8 cellular contexts compared by ENCODE assay signal in genomic region chr3:14925729-14926591, GRCh38. TPM values are rescaled to one million over a fixed set of nuclear protein-coding genes. Genes with fewer than 3 reads are reported as not detected.
DNase-seq lines count a peak whose midpoint lies in the region; ATAC-seq, FAIRE-seq and TF ChIP-seq lines count a peak whose summit lies in the region.

No MANE protein-coding gene starts in this region.

- no peaks in the 10 kb centered on the region for H3K36me3 ChIP-seq in parathyroid adenoma (ENCODE audit: control insufficient read depth, insufficient read depth, low read length)

- H3K4me1 Mint-ChIP-seq in T-helper 2 cell treated with Interferon-gamma antibody and Interleukin-4, amounts not matched to agents 5 μg/mL and 100 μg/mL, for 36 hours (ENCODE audit: low read depth) = no peaks in the 10 kb centered on the region

- H3K27me3 ChIP-seq in foreskin keratinocyte (peaks cover 10% of the 10 kb centered on the region), parathyroid adenoma (ENCODE audit: control insufficient read depth, insufficient read depth, low read length) (no peaks in the 10 kb centered on the region)

- DNase-seq in EL = peak; percentile 61
- peak; percentile 27 for DNase-seq in NCI-H1092 (lab: John Stamatoyannopoulos, UW)
- DNase-seq in T-helper 2 cell treated with Interferon-gamma antibody and Interleukin-4, amounts not matched to agents 5 μg/mL and 100 μg/mL, for 36 hours (ENCODE audit: low spot score) = peak; percentile 10
- peak in 1 of 2 donors; percentile 39 for DNase-seq in foreskin keratinocyte

- peak; percentile 78 for FAIRE-seq in A204.1 (lab: Jason Lieb, UNC)

- H3K27ac ChIP-seq in foreskin keratinocyte (no peak overlapping the region), parathyroid adenoma (peak overlapping the region; percentile 72)

- ATAC-seq in foreskin keratinocyte (peak; percentile 47), GM18861 (IDR thresholded peaks at IDR 0.05; ENCODE audit: unreplicated experiment) (no peak), HG03520 (IDR thresholded peaks at IDR 0.05; ENCODE audit: unreplicated experiment) (no peak)

- H3K4me2 ChIP-seq in parathyroid adenoma (ENCODE audit: low read length) = peak overlapping the region; percentile 46

- no peaks in the 10 kb centered on the region for H3K9me3 Mint-ChIP-seq in T-helper 2 cell treated with Interferon-gamma antibody and Interleukin-4, amounts not matched to agents 5 μg/mL and 100 μg/mL, for 36 hours

- H3K9ac ChIP-seq in parathyroid adenoma = no peak overlapping the region

- peak overlapping the region; percentile 71 for H2AFZ ChIP-seq in parathyroid adenoma

- no peak overlapping the region for H3K27ac Mint-ChIP-seq in T-helper 2 cell treated with Interferon-gamma antibody and Interleukin-4, amounts not matched to agents 5 μg/mL and 100 μg/mL, for 36 hours

- no peak overlapping the region for H3K4me3 ChIP-seq in parathyroid adenoma (ENCODE audit: low read depth, low read length)

- peaks cover 5% of the 10 kb centered on the region for H3K27me3 Mint-ChIP-seq in T-helper 2 cell treated with Interferon-gamma antibody and Interleukin-4, amounts not matched to agents 5 μg/mL and 100 μg/mL, for 36 hours (ENCODE audit: low read depth)

- no peaks in the 10 kb centered on the region for H3K4me1 ChIP-seq in foreskin keratinocyte
- peaks cover 18% of the 10 kb centered on the region for H3K4me1 ChIP-seq in parathyroid adenoma

- TF ChIP-seq CTCF in foreskin keratinocyte (conservative IDR thresholded peaks at IDR 0.05) (peak; percentile 88), parathyroid adenoma (IDR thresholded peaks at IDR 0.05) (peak; percentile 80)

- H3K79me2 ChIP-seq in parathyroid adenoma = no peaks in the 10 kb centered on the region

- H3K36me3 Mint-ChIP-seq in T-helper 2 cell treated with Interferon-gamma antibody and Interleukin-4, amounts not matched to agents 5 μg/mL and 100 μg/mL, for 36 hours (ENCODE audit: low read depth) = no peaks in the 10 kb centered on the region

- no peaks in the 10 kb centered on the region for H3K9me3 ChIP-seq in parathyroid adenoma (ENCODE audit: control insufficient read depth, low read length)

- H3K4me3 Mint-ChIP-seq in T-helper 2 cell treated with Interferon-gamma antibody and Interleukin-4, amounts not matched to agents 5 μg/mL and 100 μg/mL, for 36 hours = no peak overlapping the region

RNA-seq across cellular contexts. Expression of gene NR2C2, which starts 21.4 kb away (rescaled TPM):
- 18.4 and 20.4 TPM in 2 replicates for total RNA-seq in foreskin keratinocyte
- polyA plus RNA-seq in foreskin keratinocyte = 2.9 and 3.4 TPM in 2 replicates
